Comparison of ENCODE assay signal across 38 cellular contexts in genomic region chr5:3452622-3453021, GRCh38.
"Had no signal": no experiment of that assay in that cellular context is flagged by ENCODE, and none has a peak within 500 bp of the region (broad histone marks: within the 10 kb centered on the region; RNA-seq: fewer than 3 reads in every experiment).

No MANE protein-coding gene starts in this region.

- H3K27me3 ChIP-seq: adrenal gland, ascending aorta, body of pancreas, brain microvascular endothelial cell, breast epithelium, cardiac muscle cell had no signal

- H3K9me3 Mint-ChIP-seq: activated naive CD4-positive, alpha-beta T cell treated with anti-CD3 and anti-CD28 coated beads for 36 hours; activated naive CD4-positive, alpha-beta T cell treated with anti-CD3 and anti-CD28 coated beads, Interleukin-2, amount 50 U/mL, for 24 hours; activated naive CD8-positive, alpha-beta T cell treated with anti-CD3 and anti-CD28 coated beads for 36 hours; activated naive CD8-positive, alpha-beta T cell treated with anti-CD3 and anti-CD28 coated beads, Interleukin-2, amount 10 ng/mL, durations not matched to agents 7 days and 5 days; activated naive CD8-positive, alpha-beta T cell treated with anti-CD3 and anti-CD28 coated beads, Interleukin-2, amount 50 U/mL, for 24 hours had no signal

- H3K4me1 Mint-ChIP-seq: activated naive CD4-positive, alpha-beta T cell treated with anti-CD3 and anti-CD28 coated beads, Interleukin-2, amount 10 ng/mL, durations not matched to agents 7 days and 5 days; activated naive CD4-positive, alpha-beta T cell treated with anti-CD3 and anti-CD28 coated beads, Interleukin-2, amount 50 U/mL, for 24 hours; activated naive CD8-positive, alpha-beta T cell treated with anti-CD3 and anti-CD28 coated beads for 36 hours; activated naive CD8-positive, alpha-beta T cell treated with anti-CD3 and anti-CD28 coated beads, Interleukin-2, amount 10 ng/mL, durations not matched to agents 7 days and 5 days; activated naive CD8-positive, alpha-beta T cell treated with anti-CD3 and anti-CD28 coated beads, Interleukin-2, amount 50 U/mL, for 24 hours; activated T-helper 17 cell treated with anti-CD3 and anti-CD28 coated beads, Interleukin-2, amount 50 U/mL, for 72 hours; central memory CD8-positive, alpha-beta T cell had no signal

- H3K27ac Mint-ChIP-seq: activated naive CD4-positive, alpha-beta T cell treated with anti-CD3 and anti-CD28 coated beads for 36 hours; activated naive CD4-positive, alpha-beta T cell treated with anti-CD3 and anti-CD28 coated beads, Interleukin-2, amount 10 ng/mL, durations not matched to agents 7 days and 5 days; activated naive CD4-positive, alpha-beta T cell treated with anti-CD3 and anti-CD28 coated beads, Interleukin-2, amount 50 U/mL, for 24 hours; activated naive CD4-positive, alpha-beta T cell treated with anti-CD3 and anti-CD28 coated beads, Interleukin-2, amount 50 U/mL, for 72 hours; activated naive CD8-positive, alpha-beta T cell; activated naive CD8-positive, alpha-beta T cell treated with anti-CD3 and anti-CD28 coated beads for 36 hours; activated naive CD8-positive, alpha-beta T cell treated with anti-CD3 and anti-CD28 coated beads, Interleukin-2, amount 10 ng/mL, durations not matched to agents 7 days and 5 days; activated naive CD8-positive, alpha-beta T cell treated with anti-CD3 and anti-CD28 coated beads, Interleukin-2, amount 50 U/mL, for 24 hours; activated T-cell treated with anti-CD3 and anti-CD28 coated beads, Interleukin-2, amount 50 U/mL, for 24 hours; activated T-cell treated with anti-CD3 and anti-CD28 coated beads, Interleukin-2, amount 50 U/mL, for 72 hours; activated T-helper 1 cell treated with anti-CD3 and anti-CD28 coated beads, Interleukin-12 subunit alpha, Interleukin-12 subunit beta, Interleukin-2, Interleukin-4 antibody, amounts not matched to agents 30 ng/mL and 10 ng/mL and 1 ng/mL, durations not matched to agents 14 hours and 24 hours and 36 hours; activated T-helper 17 cell treated with anti-CD3 and anti-CD28 coated beads, Interleukin-2, amount 50 U/mL, for 72 hours; activated T-helper 2 cell treated with anti-CD3 and anti-CD28 coated beads, Interferon-gamma antibody, Interleukin-2, Interleukin-4, amounts not matched to agents 10 μg/mL and 5 μg/mL and 100 μg/mL, durations not matched to agents 14 hours and 24 hours and 36 hours; brain had no signal

- ATAC-seq: activated naive CD4-positive, alpha-beta T cell treated with anti-CD3 and anti-CD28 coated beads, Interleukin-2, amount 50 U/mL, for 72 hours; activated naive CD8-positive, alpha-beta T cell treated with anti-CD3 and anti-CD28 coated beads, Interleukin-2, amount 50 U/mL, for 24 hours; activated T-cell treated with anti-CD3 and anti-CD28 coated beads, Interleukin-2, amount 50 U/mL, for 4 hours; activated T-cell treated with anti-CD3 and anti-CD28 coated beads, Interleukin-2, amount 50 U/mL, for 72 hours; activated T-helper 17 cell treated with anti-CD3 and anti-CD28 coated beads, Interleukin-2, amount 50 U/mL, for 72 hours; body of pancreas had no signal

- H3K36me3 Mint-ChIP-seq: activated naive CD4-positive, alpha-beta T cell treated with anti-CD3 and anti-CD28 coated beads, Interleukin-2, amount 10 ng/mL, durations not matched to agents 7 days and 5 days; activated naive CD4-positive, alpha-beta T cell treated with anti-CD3 and anti-CD28 coated beads, Interleukin-2, amount 50 U/mL, for 24 hours; activated naive CD4-positive, alpha-beta T cell treated with anti-CD3 and anti-CD28 coated beads, Interleukin-2, amount 50 U/mL, for 72 hours; activated naive CD8-positive, alpha-beta T cell; activated naive CD8-positive, alpha-beta T cell treated with anti-CD3 and anti-CD28 coated beads for 36 hours; activated naive CD8-positive, alpha-beta T cell treated with anti-CD3 and anti-CD28 coated beads, Interleukin-2, amount 10 ng/mL, durations not matched to agents 7 days and 5 days; brain had no signal

- H3K4me3 ChIP-seq: adrenal gland, ascending aorta, body of pancreas, breast epithelium, cardiac muscle cell had no signal

- H3K27me3 Mint-ChIP-seq: activated naive CD4-positive, alpha-beta T cell treated with anti-CD3 and anti-CD28 coated beads, Interleukin-2, amount 10 ng/mL, durations not matched to agents 7 days and 5 days; activated naive CD4-positive, alpha-beta T cell treated with anti-CD3 and anti-CD28 coated beads, Interleukin-2, amount 50 U/mL, for 24 hours; activated naive CD8-positive, alpha-beta T cell; activated naive CD8-positive, alpha-beta T cell treated with anti-CD3 and anti-CD28 coated beads for 36 hours; activated naive CD8-positive, alpha-beta T cell treated with anti-CD3 and anti-CD28 coated beads, Interleukin-2, amount 10 ng/mL, durations not matched to agents 7 days and 5 days; activated naive CD8-positive, alpha-beta T cell treated with anti-CD3 and anti-CD28 coated beads, Interleukin-2, amount 50 U/mL, for 24 hours; activated T-cell treated with anti-CD3 and anti-CD28 coated beads, Interleukin-2, amount 50 U/mL, for 24 hours; activated T-helper 17 cell treated with anti-CD3 and anti-CD28 coated beads, Interleukin-2, amount 50 U/mL, for 72 hours; central memory CD8-positive, alpha-beta T cell had no signal

- H3K36me3 ChIP-seq: adrenal gland, ascending aorta, brain microvascular endothelial cell, breast epithelium, cardiac muscle cell had no signal

- H3K9me3 ChIP-seq: adrenal gland, ascending aorta, body of pancreas had no signal

- H3K4me3 Mint-ChIP-seq: activated naive CD4-positive, alpha-beta T cell treated with anti-CD3 and anti-CD28 coated beads for 36 hours; activated naive CD4-positive, alpha-beta T cell treated with anti-CD3 and anti-CD28 coated beads, Interleukin-2, amount 10 ng/mL, durations not matched to agents 7 days and 5 days; activated naive CD4-positive, alpha-beta T cell treated with anti-CD3 and anti-CD28 coated beads, Interleukin-2, amount 50 U/mL, for 24 hours; activated naive CD8-positive, alpha-beta T cell; activated naive CD8-positive, alpha-beta T cell treated with anti-CD3 and anti-CD28 coated beads for 36 hours; activated naive CD8-positive, alpha-beta T cell treated with anti-CD3 and anti-CD28 coated beads, Interleukin-2, amount 10 ng/mL, durations not matched to agents 7 days and 5 days; activated naive CD8-positive, alpha-beta T cell treated with anti-CD3 and anti-CD28 coated beads, Interleukin-2, amount 50 U/mL, for 24 hours; activated T-cell treated with anti-CD3 and anti-CD28 coated beads, Interleukin-2, amount 50 U/mL, for 24 hours; activated T-cell treated with anti-CD3 and anti-CD28 coated beads, Interleukin-2, amount 50 U/mL, for 4 hours; activated T-cell treated with anti-CD3 and anti-CD28 coated beads, Interleukin-2, amount 50 U/mL, for 72 hours; activated T-helper 1 cell treated with anti-CD3 and anti-CD28 coated beads, Interleukin-12 subunit alpha, Interleukin-12 subunit beta, Interleukin-2, Interleukin-4 antibody, amounts not matched to agents 30 ng/mL and 10 ng/mL and 1 ng/mL, durations not matched to agents 14 hours and 24 hours and 36 hours; activated T-helper 17 cell treated with anti-CD3 and anti-CD28 coated beads, Interleukin-2, amount 50 U/mL, for 72 hours; brain; central memory CD8-positive, alpha-beta T cell had no signal

- DNase-seq: activated effector memory CD4-positive, alpha-beta T cell treated with anti-CD3 and anti-CD28 coated beads, Interleukin-2, amount 50 U/mL, for 16 hours; activated effector memory CD4-positive, alpha-beta T cell treated with Interleukin-2 at 50 U/mL for 16 hours; activated gamma-delta T cell; activated gamma-delta T cell treated with Interleukin-2 at 50 U/mL for 16 hours; activated naive CD4-positive, alpha-beta T cell; activated naive CD4-positive, alpha-beta T cell treated with anti-CD3 and anti-CD28 coated beads for 36 hours; activated naive CD4-positive, alpha-beta T cell treated with anti-CD3 and anti-CD28 coated beads, Interleukin-2, amount 10 ng/mL, durations not matched to agents 7 days and 5 days; activated naive CD4-positive, alpha-beta T cell treated with anti-CD3 and anti-CD28 coated beads, Interleukin-2, amount 50 U/mL, for 16 hours; activated naive CD4-positive, alpha-beta T cell treated with Interleukin-2 at 50 U/mL for 16 hours; activated naive CD8-positive, alpha-beta T cell treated with anti-CD3 and anti-CD28 coated beads for 36 hours; activated naive CD8-positive, alpha-beta T cell treated with anti-CD3 and anti-CD28 coated beads, Interleukin-2, amount 10 ng/mL, durations not matched to agents 7 days and 5 days; activated naive CD8-positive, alpha-beta T cell treated with anti-CD3 and anti-CD28 coated beads, Interleukin-2, amount 50 U/mL, for 24 hours; activated T-cell treated with anti-CD3 and anti-CD28 coated beads, Interleukin-2, amount 50 U/mL, for 1 hour; activated T-cell treated with anti-CD3 and anti-CD28 coated beads, Interleukin-2, amount 50 U/mL, for 24 hours; activated T-cell treated with anti-CD3 and anti-CD28 coated beads, Interleukin-2, amount 50 U/mL, for 4 hours; activated T-cell treated with anti-CD3 and anti-CD28 coated beads, Interleukin-2, amount 50 U/mL, for 48 hours; activated T-cell treated with anti-CD3 and anti-CD28 coated beads, Interleukin-2, amount 50 U/mL, for 72 hours; adrenal gland; amniotic stem cell; amygdala; anterior cingulate cortex; aorta; body of pancreas; brain microvascular endothelial cell; caudate nucleus; central memory CD4-positive, alpha-beta T cell; cerebellar nuclear complex had no signal

- H3K27ac ChIP-seq: adrenal gland, ascending aorta, body of pancreas, brain microvascular endothelial cell, breast epithelium, cardiac muscle cell had no signal

- H3K4me1 ChIP-seq: adrenal gland, ascending aorta, body of pancreas, breast epithelium had no signal
